30 cellular contexts compared by ENCODE assay signal in the genomic region with DNA sequence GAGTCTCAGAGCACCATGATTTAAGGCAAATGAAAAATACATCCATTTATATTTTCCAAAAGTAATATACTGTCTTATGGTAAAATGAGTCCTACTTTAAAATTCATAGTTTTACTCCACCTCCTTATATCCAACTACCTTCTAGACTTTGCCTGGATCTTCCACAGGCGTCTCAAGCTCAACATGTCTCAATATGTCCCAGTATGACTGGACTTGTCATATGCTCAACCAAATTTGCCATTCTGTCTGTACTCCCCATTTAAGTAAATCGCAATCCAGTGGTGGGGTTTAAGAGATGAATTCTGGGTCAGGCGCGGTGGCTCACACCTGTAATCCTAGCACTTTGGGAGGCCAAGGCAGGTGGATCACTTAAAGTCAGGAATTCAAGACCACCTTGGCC.
"Had no signal": no experiment of that assay in that cellular context is flagged by ENCODE, and none has a peak within 500 bp of the region (broad histone marks: within the 10 kb centered on the region; RNA-seq: fewer than 3 reads in every experiment).

No MANE protein-coding gene starts in this region.

- H3K9me3 ChIP-seq: ovary, psoas muscle, right lobe of liver, sigmoid colon, suprapubic skin, testis, tibial artery, transverse colon, upper lobe of left lung, vagina had no signal

- H3K36me3 ChIP-seq: neural progenitor cell, ovary, right lobe of liver, sigmoid colon, suprapubic skin, tibial artery, transverse colon, upper lobe of left lung, vagina had no signal

- H3K27ac ChIP-seq: neural progenitor cell, ovary, parathyroid adenoma, psoas muscle, right lobe of liver, sigmoid colon, suprapubic skin, testis, tibial artery, transverse colon, upper lobe of left lung, vagina had no signal

- H3K9ac ChIP-seq: neural progenitor cell, parathyroid adenoma had no signal

- H3K27me3 Mint-ChIP-seq: progenitor cell of endocrine pancreas; stimulated activated naive CD8-positive, alpha-beta T cell treated with anti-CD3 and anti-CD28 coated beads, Interleukin-15, Interleukin-2, amounts not matched to agents 100 ng/mL and 50 ng/mL, for 24 hours had no signal

- H2AFZ ChIP-seq: neural progenitor cell, parathyroid adenoma had no signal

- FAIRE-seq: small intestine, urothelium cell line had no signal

- H3K4me1 Mint-ChIP-seq: naive thymus-derived CD4-positive, alpha-beta T cell; natural killer cell; nephron; stimulated activated effector memory CD8-positive, alpha-beta T cell treated with anti-CD3 and anti-CD28 coated beads, Interleukin-12 subunit alpha, Interleukin-12 subunit beta, amount 100 ng/mL, for 72 hours had no signal

- DNase-seq: naive thymus-derived CD4-positive, alpha-beta T cell; natural killer cell; occipital lobe; ovary; posterior cingulate gyrus; psoas muscle; right cardiac atrium; right lobe of liver; sigmoid colon; small intestine; stimulated activated CD4-positive, alpha-beta T cell treated with anti-CD3 and anti-CD28 coated beads, Interleukin-15, amount 100 ng/mL, for 24 hours; stimulated activated CD4-positive, alpha-beta T cell treated with anti-CD3 and anti-CD28 coated beads, Interleukin-2, amount 100 ng/mL, for 24 hours; stimulated activated CD4-positive, alpha-beta T cell treated with anti-CD3 and anti-CD28 coated beads, Interleukin-2, amount 100 ng/mL, for 48 hours; stimulated activated CD4-positive, alpha-beta T cell treated with anti-CD3 and anti-CD28 coated beads, Interleukin-4, amount 100 ng/mL, for 24 hours; stimulated activated naive B cell treated with anti-CD40 and anti-IgM and Interleukin-4, amounts not matched to agents 10 μg/mL and 1 μg/mL and 100 μg/mL, for 72 hours; stimulated activated naive CD4-positive, alpha-beta T cell treated with Interleukin-2 at 50 U/mL for 16 hours; substantia nigra; testis; tibial artery; transverse colon; upper lobe of left lung had no signal

- ATAC-seq: naive thymus-derived CD4-positive, alpha-beta T cell; natural killer cell; psoas muscle; right cardiac atrium; stimulated activated effector memory CD8-positive, alpha-beta T cell treated with anti-CD3 and anti-CD28 coated beads, Interleukin-12 subunit alpha, Interleukin-12 subunit beta, amount 100 ng/mL, for 72 hours; stimulated activated naive B cell treated with anti-CD40 and anti-IgM and Interleukin-4, amounts not matched to agents 10 μg/mL and 1 μg/mL and 100 μg/mL, for 72 hours had no signal

- H3K4me3 Mint-ChIP-seq: naive thymus-derived CD4-positive, alpha-beta T cell; natural killer cell; nephron; neural progenitor cell; stimulated activated effector memory CD8-positive, alpha-beta T cell treated with anti-CD3 and anti-CD28 coated beads, Interleukin-12 subunit alpha, Interleukin-12 subunit beta, amount 100 ng/mL, for 72 hours; stimulated activated naive B cell treated with anti-CD40 and anti-IgM and Interleukin-4, amounts not matched to agents 10 μg/mL and 1 μg/mL and 100 μg/mL, for 72 hours; stimulated activated naive CD8-positive, alpha-beta T cell treated with anti-CD3 and anti-CD28 coated beads, Interleukin-15, Interleukin-2, amounts not matched to agents 100 ng/mL and 50 ng/mL, for 24 hours had no signal

- H3K27me3 ChIP-seq: neural progenitor cell, ovary, right lobe of liver, sigmoid colon, suprapubic skin, testis, tibial artery, transverse colon, upper lobe of left lung, vagina had no signal

- H3K79me2 ChIP-seq: parathyroid adenoma had no signal

- H3K36me3 Mint-ChIP-seq: natural killer cell; neural progenitor cell; stimulated activated effector memory CD8-positive, alpha-beta T cell treated with anti-CD3 and anti-CD28 coated beads, Interleukin-12 subunit alpha, Interleukin-12 subunit beta, amount 100 ng/mL, for 72 hours had no signal

- H3K4me1 ChIP-seq: neural progenitor cell, parathyroid adenoma, psoas muscle, sigmoid colon, suprapubic skin, testis, tibial artery, vagina had no signal

- H3K27ac Mint-ChIP-seq: natural killer cell; nephron; neural progenitor cell; progenitor cell of endocrine pancreas; stimulated activated effector memory CD8-positive, alpha-beta T cell treated with anti-CD3 and anti-CD28 coated beads, Interleukin-12 subunit alpha, Interleukin-12 subunit beta, amount 100 ng/mL, for 72 hours; stimulated activated naive B cell treated with anti-CD40 and anti-IgM and Interleukin-4, amounts not matched to agents 10 μg/mL and 1 μg/mL and 100 μg/mL, for 72 hours; stimulated activated naive CD8-positive, alpha-beta T cell treated with anti-CD3 and anti-CD28 coated beads, Interleukin-15, Interleukin-2, amounts not matched to agents 100 ng/mL and 50 ng/mL, for 24 hours had no signal

- H3K9me3 Mint-ChIP-seq: natural killer cell; stimulated activated effector memory CD8-positive, alpha-beta T cell treated with anti-CD3 and anti-CD28 coated beads, Interleukin-12 subunit alpha, Interleukin-12 subunit beta, amount 100 ng/mL, for 72 hours had no signal

- H3K4me3 ChIP-seq: neural progenitor cell, ovary, psoas muscle, right lobe of liver, sigmoid colon, suprapubic skin, testis, tibial artery, transverse colon, upper lobe of left lung, vagina had no signal

- H3K4me2 ChIP-seq: neural progenitor cell had no signal
